Comparison of ENCODE assay signal across 13 cellular contexts in genomic region chr16:70739389-70739788, GRCh38. TPM values are rescaled to one million over a fixed set of nuclear protein-coding genes. Genes with fewer than 3 reads are reported as not detected.
DNase-seq lines count a peak whose midpoint lies in the region; ATAC-seq and TF ChIP-seq lines count a peak whose summit lies in the region.
"Had no signal": no experiment of that assay in that cellular context is flagged by ENCODE, and none has a peak within 500 bp of the region (broad histone marks: within the 10 kb centered on the region; RNA-seq: fewer than 3 reads in every experiment).

No MANE protein-coding gene starts in this region.

- H3K9me3 Mint-ChIP-seq in HFFc6 (peaks cover 11% of the 10 kb centered on the region; the same call in 1 of the 2 replicates), brain (peaks cover 0 to 4% (median 0%) of the 10 kb centered on the region in 5 experiments), nephron (no peaks in the 10 kb centered on the region)

- H3K9ac ChIP-seq in BLaER1 treated with 17β-estradiol and CSF1 and Interleukin-3, amounts not matched to agents 10 nM and 100 nM, result peak overlapping the region in 9 of 11 experiments; percentile 9 to 82 (median 52); a peak in 14 of 22 replicates

- ATAC-seq in GM19455 (IDR thresholded peaks at IDR 0.05; ENCODE audit: unreplicated experiment), result no peak
- ATAC-seq in HG02884 (IDR thresholded peaks at IDR 0.05; ENCODE audit: unreplicated experiment), result no peak

- H3K27me3 Mint-ChIP-seq in HFFc6 (ENCODE audit: insufficient read depth) (no peaks in the 10 kb centered on the region), brain (peaks cover 3% of the 10 kb centered on the region), nephron (ENCODE audit: low read depth) (no peaks in the 10 kb centered on the region)

- no peak for DNase-seq in HFFc6
- no peak for DNase-seq in amniotic stem cell (lab: John Stamatoyannopoulos, UW)
- DNase-seq in effector CD4-positive, alpha-beta T cell, result no peak
- DNase-seq: BE2C, NCI-H146, NCI-H69, T1000 had no signal

- peak overlapping the region in 1 of 10 experiments; percentile 8; a peak in 1 of 20 replicates for H3K4me3 ChIP-seq in BLaER1 treated with 17β-estradiol and CSF1 and Interleukin-3, amounts not matched to agents 10 nM and 100 nM
- H3K4me3 ChIP-seq: ascending aorta had no signal

- peak overlapping the region; percentile 85 to 98 (median 93) for H3K4me2 ChIP-seq in BLaER1 treated with 17β-estradiol and CSF1 and Interleukin-3, amounts not matched to agents 10 nM and 100 nM

- H3K36me3 Mint-ChIP-seq in HFFc6 (ENCODE audit: low read depth) (peaks cover 15% of the 10 kb centered on the region), brain (peaks cover 22% of the 10 kb centered on the region), nephron (ENCODE audit: low read depth) (peaks cover 17% of the 10 kb centered on the region)

- peaks cover 73 to 89% (median 83%) of the 10 kb centered on the region in 10 experiments for H3K4me1 ChIP-seq in BLaER1 treated with 17β-estradiol and CSF1 and Interleukin-3, amounts not matched to agents 10 nM and 100 nM

- H3K27ac Mint-ChIP-seq in HFFc6 (peak overlapping the region; percentile 100), brain (peak overlapping the region in 3 of 5 experiments; percentile 90 to 93 (median 91)), nephron (peak overlapping the region; percentile 86 to 99 (median 92))

- peaks cover 14 to 21% (median 19%) of the 10 kb centered on the region in 11 experiments for H3K9me3 ChIP-seq in BLaER1 treated with 17β-estradiol and CSF1 and Interleukin-3, amounts not matched to agents 10 nM and 100 nM (replicated peaks in 1 of 11)
- H3K9me3 ChIP-seq: ascending aorta, BE2C had no signal

- no peaks in the 10 kb centered on the region for H3K27me3 ChIP-seq in BLaER1 treated with 17β-estradiol and CSF1 and Interleukin-3, amounts not matched to agents 10 nM and 100 nM
- H3K27me3 ChIP-seq: ascending aorta, BE2C had no signal

- TF ChIP-seq CTCF in HFFc6 (IDR thresholded peaks at IDR 0.05) (no peak), brain (conservative IDR thresholded peaks at IDR 0.05) (no peak), nephron (IDR thresholded peaks at IDR 0.05; ENCODE audit: unreplicated experiment in 3 of 3) (no peak)

- H3K4me1 Mint-ChIP-seq in HFFc6 (ENCODE audit: low read depth), result peaks cover 66% of the 10 kb centered on the region
- peaks cover 72% of the 10 kb centered on the region for H3K4me1 Mint-ChIP-seq in brain
- peaks cover 78% of the 10 kb centered on the region for H3K4me1 Mint-ChIP-seq in nephron

- H3K4me3 Mint-ChIP-seq in HFFc6 (no peak overlapping the region), brain (no peak overlapping the region), nephron (no peak overlapping the region)

- H3K27ac ChIP-seq in BLaER1 treated with 17β-estradiol and CSF1 and Interleukin-3, amounts not matched to agents 10 nM and 100 nM, result peak overlapping the region in 10 of 11 experiments; percentile 77 to 91 (median 82); a peak in 17 of 22 replicates

- peaks cover 0 to 98% (median 0%) of the 10 kb centered on the region in 11 experiments; a peak in 10 of 22 replicates for H4K20me1 ChIP-seq in BLaER1 treated with 17β-estradiol and CSF1 and Interleukin-3, amounts not matched to agents 10 nM and 100 nM

- peaks cover 20 to 84% (median 22%) of the 10 kb centered on the region in 11 experiments for H3K36me3 ChIP-seq in BLaER1 treated with 17β-estradiol and CSF1 and Interleukin-3, amounts not matched to agents 10 nM and 100 nM

RNA-seq across cellular contexts. Expression of gene MTSS2, which starts 53.5 kb away (rescaled TPM):
- 10 to 100 TPM; 82.0 to 96.1 (median 86.5) TPM for total RNA-seq in HFFc6 (2021; fragmentation: NEBNext Ultra II Directional; extraction: Animal tissue kit (Norgen Biotek cat#: 25700))
- polyA plus RNA-seq in brain (ENCODE audit: insufficient read depth, low read depth, low replicate concordance), result 231 TPM
